In the genomic region with DNA sequence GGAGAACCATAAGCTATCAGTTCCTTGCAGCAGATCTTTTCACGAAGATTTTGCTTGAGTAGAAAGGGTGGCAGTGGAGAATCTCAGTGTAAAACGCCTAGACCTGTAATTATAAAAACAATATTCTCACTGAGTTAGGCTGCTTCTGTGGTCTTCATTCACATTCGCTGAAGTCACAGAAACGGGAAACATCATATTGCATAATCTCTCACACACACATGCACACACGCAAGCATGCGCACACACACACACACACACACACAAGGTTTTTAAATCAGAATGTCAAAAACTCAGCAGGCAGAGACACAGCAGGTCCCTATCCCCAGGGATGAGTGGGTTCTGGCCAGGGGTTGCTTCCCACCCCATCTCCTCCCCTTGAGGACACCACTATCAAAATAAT, we compare ENCODE assay signal across 15 cellular contexts.
DNase-seq lines count a peak whose midpoint lies in the region; ATAC-seq, FAIRE-seq and TF ChIP-seq lines count a peak whose summit lies in the region.
"Had no signal": no experiment of that assay in that cellular context is flagged by ENCODE, and none has a peak within 500 bp of the region (broad histone marks: within the 10 kb centered on the region; RNA-seq: fewer than 3 reads in every experiment).

No MANE protein-coding gene starts in this region.

- TF ChIP-seq CTCF in AG10803 (conservative IDR thresholded peaks at IDR 0.05; ENCODE audit: low read length) (no peak), natural killer cell (IDR thresholded peaks at IDR 0.05) (no peak)

- H3K4me1 Mint-ChIP-seq in dendritic cell treated with granulocyte-macrophage colony-stimulating factor and Interleukin-4, amounts not matched to agents 40 ng/mL and 50 ng/mL, for 4 days (ENCODE audit: low read depth): peaks cover 41% of the 10 kb centered on the region
- peaks cover 24 to 27% of the 10 kb centered on the region in 2 donors for H3K4me1 Mint-ChIP-seq in natural killer cell

- H3K4me3 ChIP-seq in AG10803 (ENCODE audit: low read length): no peak overlapping the region
- H3K4me3 ChIP-seq: psoas muscle, vagina had no signal

- no peak for TF ChIP-seq POLR2A in GM12891 (IDR thresholded peaks at IDR 0.05; ENCODE audit: low read depth, low read length)

- peak overlapping the region; percentile 71 for H3K27ac Mint-ChIP-seq in dendritic cell treated with granulocyte-macrophage colony-stimulating factor and Interleukin-4, amounts not matched to agents 40 ng/mL and 50 ng/mL, for 4 days
- H3K27ac Mint-ChIP-seq in natural killer cell: peak overlapping the region; percentile 11 to 65

- peaks cover 52% of the 10 kb centered on the region for H3K36me3 Mint-ChIP-seq in dendritic cell treated with granulocyte-macrophage colony-stimulating factor and Interleukin-4, amounts not matched to agents 40 ng/mL and 50 ng/mL, for 4 days (ENCODE audit: low read depth)
- peaks cover 4% of the 10 kb centered on the region for H3K36me3 Mint-ChIP-seq in natural killer cell

- no peaks in the 10 kb centered on the region for H3K27me3 Mint-ChIP-seq in dendritic cell treated with granulocyte-macrophage colony-stimulating factor and Interleukin-4, amounts not matched to agents 40 ng/mL and 50 ng/mL, for 4 days
- H3K27me3 Mint-ChIP-seq in natural killer cell (ENCODE audit: low read depth in 2 of 2): no peaks in the 10 kb centered on the region

- no peak for ATAC-seq in natural killer cell
- ATAC-seq in GM21526 (IDR thresholded peaks at IDR 0.05; ENCODE audit: low FRiP score, unreplicated experiment): no peak
- ATAC-seq: psoas muscle had no signal

- FAIRE-seq in GM12891 (lab: Jason Lieb, UNC): no peak
- FAIRE-seq: keratinocyte had no signal

- H3K9me3 Mint-ChIP-seq in dendritic cell treated with granulocyte-macrophage colony-stimulating factor and Interleukin-4, amounts not matched to agents 40 ng/mL and 50 ng/mL, for 4 days: no peaks in the 10 kb centered on the region
- H3K9me3 Mint-ChIP-seq in natural killer cell: no peaks in the 10 kb centered on the region

- H3K4me3 Mint-ChIP-seq in dendritic cell treated with granulocyte-macrophage colony-stimulating factor and Interleukin-4, amounts not matched to agents 40 ng/mL and 50 ng/mL, for 4 days: peak overlapping the region; percentile 62
- peak overlapping the region; percentile 54 for H3K4me3 Mint-ChIP-seq in natural killer cell

- intact Hi-C loops in dendritic cell treated with granulocyte-macrophage colony-stimulating factor and Interleukin-4, amounts not matched to agents 40 ng/mL and 50 ng/mL, for 4 days (cut with micrococcal nuclease): loop anchor here (5.0 to 10.0 kb wide), 3 partner anchors 69 to 171 kb away; no protein-coding TSS in a partner anchor
- intact Hi-C loops in natural killer cell (cut with micrococcal nuclease): no loop called here

- DNase-seq in AG10803 (ENCODE audit: low read depth) (peak; percentile 88), KG1 (lab: John Stamatoyannopoulos, UW) (peak; percentile 45), natural killer cell (no peak), GM12891 (ENCODE audit: insufficient read length, low spot score) (no peak), NCI-H2107 (lab: John Stamatoyannopoulos, UW) (no peak), dermis blood vessel endothelial cell (no peak)
- DNase-seq: activated CD4-positive, alpha-beta T cell treated with anti-CD3 and anti-CD28 coated beads, Interleukin-2, amount 50 U/mL, for 1 hour; activated naive CD4-positive, alpha-beta T cell; Caco-2; psoas muscle; SHP77 treated with DMSO at 0.1 percent for 48 hours had no signal

TF ChIP-seq in GM12891, 5 proteins besides CTCF, POLR2A, EP300 and RAD21:
- TF ChIP-seq POU2F2 (IDR thresholded peaks at IDR 0.05; ENCODE audit: low read depth, low read length) (no peak), SPI1 (IDR thresholded peaks at IDR 0.05; ENCODE audit: low read depth, low read length) (no peak), PAX5 (IDR thresholded peaks at IDR 0.05; ENCODE audit: insufficient read depth, low read length, severe bottlenecking) (no peak), POLR2AphosphoS5 (IDR thresholded peaks at IDR 0.05; ENCODE audit: low read depth, low read length) (no peak), TAF1 (IDR thresholded peaks at IDR 0.05; ENCODE audit: low read depth, low read length) (no peak)

Comparison
In these comparisons a context has a peak if more than half of its experiments do, and no peak if none do; other contexts are left out.
1. DNase-seq: peak in AG10803 (single experiment) and KG1 (single experiment); none in natural killer cell (single experiment), GM12891 (single experiment), NCI-H2107 (single experiment) and dermis blood vessel endothelial cell (single experiment).